21 cellular contexts compared by ENCODE assay signal in genomic region chr6:15391500-15391899, GRCh38.
DNase-seq lines count a peak whose midpoint lies in the region; ATAC-seq and TF ChIP-seq lines count a peak whose summit lies in the region.
"Had no signal": no experiment of that assay in that cellular context is flagged by ENCODE, and none has a peak within 500 bp of the region (broad histone marks: within the 10 kb centered on the region; RNA-seq: fewer than 3 reads in every experiment).

No MANE protein-coding gene starts in this region.

- no peaks in the 10 kb centered on the region for H3K9me3 Mint-ChIP-seq in CD14-positive monocyte
- H3K9me3 Mint-ChIP-seq in activated T-helper 2 cell treated with anti-CD3 and anti-CD28 coated beads, Interferon-gamma antibody, Interleukin-2, Interleukin-4, amounts not matched to agents 10 μg/mL and 5 μg/mL and 100 μg/mL, durations not matched to agents 14 hours and 24 hours and 36 hours, result no peaks in the 10 kb centered on the region
- H3K9me3 Mint-ChIP-seq in nephron, result peaks cover 5% of the 10 kb centered on the region
- H3K9me3 Mint-ChIP-seq: activated naive CD4-positive, alpha-beta T cell treated with anti-CD3 and anti-CD28 coated beads, Interleukin-2, amount 50 U/mL, for 24 hours; dendritic cell treated with granulocyte-macrophage colony-stimulating factor and Interleukin-4, amounts not matched to agents 40 ng/mL and 50 ng/mL, for 4 days had no signal

- peak overlapping the region; percentile 67 for H3K27ac ChIP-seq in BLaER1
- H3K27ac ChIP-seq: breast epithelium, lower lobe of right lung, right atrium auricular region, testis had no signal

- ATAC-seq in GM19023 (IDR thresholded peaks at IDR 0.05; ENCODE audit: unreplicated experiment) (no peak), HG02763 (IDR thresholded peaks at IDR 0.05; ENCODE audit: unreplicated experiment) (no peak)
- ATAC-seq: lower lobe of right lung had no signal

- peaks cover 29 to 54% of the 10 kb centered on the region in 2 donors for H3K36me3 Mint-ChIP-seq in CD14-positive monocyte
- H3K36me3 Mint-ChIP-seq in activated T-helper 2 cell treated with anti-CD3 and anti-CD28 coated beads, Interferon-gamma antibody, Interleukin-2, Interleukin-4, amounts not matched to agents 10 μg/mL and 5 μg/mL and 100 μg/mL, durations not matched to agents 14 hours and 24 hours and 36 hours (ENCODE audit: low read depth), result peaks cover 55% of the 10 kb centered on the region
- peaks cover 18% of the 10 kb centered on the region for H3K36me3 Mint-ChIP-seq in nephron (ENCODE audit: low read depth)

- H3K9ac ChIP-seq in BLaER1, result peak overlapping the region; percentile 56

- H3K4me1 ChIP-seq in BLaER1, result peaks cover 63% of the 10 kb centered on the region

- H3K9me3 ChIP-seq in BLaER1, result peaks cover 22% of the 10 kb centered on the region
- H3K9me3 ChIP-seq: BE2C, breast epithelium, esophagus squamous epithelium, lower lobe of right lung, right atrium auricular region, testis had no signal

- H3K27ac Mint-ChIP-seq in CD14-positive monocyte, result peak overlapping the region in 6 of 7 donors; percentile 3 to 85 (median 74)
- peak overlapping the region; percentile 51 for H3K27ac Mint-ChIP-seq in activated T-helper 2 cell treated with anti-CD3 and anti-CD28 coated beads, Interferon-gamma antibody, Interleukin-2, Interleukin-4, amounts not matched to agents 10 μg/mL and 5 μg/mL and 100 μg/mL, durations not matched to agents 14 hours and 24 hours and 36 hours
- H3K27ac Mint-ChIP-seq in nephron, result peak overlapping the region in 2 of 3 experiments; percentile 62 to 70
- H3K27ac Mint-ChIP-seq: activated naive CD4-positive, alpha-beta T cell treated with anti-CD3 and anti-CD28 coated beads, Interleukin-2, amount 50 U/mL, for 24 hours had no signal

- H3K4me1 Mint-ChIP-seq in CD14-positive monocyte (peaks cover 57% of the 10 kb centered on the region), nephron (peaks cover 59% of the 10 kb centered on the region)
- peaks cover 74% of the 10 kb centered on the region for H3K4me1 Mint-ChIP-seq in activated T-helper 2 cell treated with anti-CD3 and anti-CD28 coated beads, Interferon-gamma antibody, Interleukin-2, Interleukin-4, amounts not matched to agents 10 μg/mL and 5 μg/mL and 100 μg/mL, durations not matched to agents 14 hours and 24 hours and 36 hours (ENCODE audit: low read depth)

- DNase-seq in CD14-positive monocyte (ENCODE audit: low spot score), result no peak
- DNase-seq in activated T-helper 2 cell treated with anti-CD3 and anti-CD28 coated beads, Interferon-gamma antibody, Interleukin-2, Interleukin-4, amounts not matched to agents 10 μg/mL and 5 μg/mL and 100 μg/mL, durations not matched to agents 14 hours and 24 hours and 36 hours (ENCODE audit: low spot score), result no peak
- no peak for DNase-seq in stimulated activated CD4-positive, alpha-beta T cell treated with anti-CD3 and anti-CD28 coated beads, Interleukin-2, amount 100 ng/mL, for 48 hours
- DNase-seq: BE2C, DMS79, esophagus squamous epithelium, head of caudate nucleus, IMR-90, lower lobe of right lung, MV-4-11, NCI-H2081 treated with DMSO at 0.1 percent for 48 hours, NCI-H748 treated with DMSO at 0.1 percent for 48 hours, testis had no signal

- peak overlapping the region; percentile 81 for H3K4me2 ChIP-seq in BLaER1

- H4K20me1 ChIP-seq in BLaER1, result peaks cover 89% of the 10 kb centered on the region

- H3K4me3 ChIP-seq in BLaER1, result no peak overlapping the region
- H3K4me3 ChIP-seq: breast epithelium, esophagus squamous epithelium, lower lobe of right lung, right atrium auricular region, testis had no signal

- TF ChIP-seq CTCF in CD14-positive monocyte (IDR thresholded peaks at IDR 0.05) (no peak), nephron (IDR thresholded peaks at IDR 0.05; ENCODE audit: unreplicated experiment in 3 of 3) (no peak)

- intact Hi-C loops in CD14-positive monocyte (cut with micrococcal nuclease), result no loop called here
- intact Hi-C loops in activated T-helper 2 cell treated with anti-CD3 and anti-CD28 coated beads, Interferon-gamma antibody, Interleukin-2, Interleukin-4, amounts not matched to agents 10 μg/mL and 5 μg/mL and 100 μg/mL, durations not matched to agents 14 hours and 24 hours and 36 hours (cut with micrococcal nuclease), result no loop called here

- H3K36me3 ChIP-seq in BLaER1, result peaks cover 34% of the 10 kb centered on the region
- H3K36me3 ChIP-seq: BE2C, breast epithelium, esophagus squamous epithelium, lower lobe of right lung, right atrium auricular region had no signal

- H3K27me3 ChIP-seq in BLaER1, result no peaks in the 10 kb centered on the region
- H3K27me3 ChIP-seq: BE2C, breast epithelium, esophagus squamous epithelium, right atrium auricular region, testis had no signal

- H3K4me3 Mint-ChIP-seq in CD14-positive monocyte (no peak overlapping the region), nephron (no peak overlapping the region)
- H3K4me3 Mint-ChIP-seq in activated T-helper 2 cell treated with anti-CD3 and anti-CD28 coated beads, Interferon-gamma antibody, Interleukin-2, Interleukin-4, amounts not matched to agents 10 μg/mL and 5 μg/mL and 100 μg/mL, durations not matched to agents 14 hours and 24 hours and 36 hours (ENCODE audit: low read depth), result no peak overlapping the region
- H3K4me3 Mint-ChIP-seq: activated naive CD4-positive, alpha-beta T cell treated with anti-CD3 and anti-CD28 coated beads, Interleukin-2, amount 50 U/mL, for 24 hours; dendritic cell treated with granulocyte-macrophage colony-stimulating factor and Interleukin-4, amounts not matched to agents 40 ng/mL and 50 ng/mL, for 4 days had no signal

- H3K27me3 Mint-ChIP-seq in CD14-positive monocyte (ENCODE audit: low read depth in 3 of 3), result no peaks in the 10 kb centered on the region
- no peaks in the 10 kb centered on the region for H3K27me3 Mint-ChIP-seq in activated T-helper 2 cell treated with anti-CD3 and anti-CD28 coated beads, Interferon-gamma antibody, Interleukin-2, Interleukin-4, amounts not matched to agents 10 μg/mL and 5 μg/mL and 100 μg/mL, durations not matched to agents 14 hours and 24 hours and 36 hours (ENCODE audit: low read depth)
- peaks cover 4% of the 10 kb centered on the region for H3K27me3 Mint-ChIP-seq in nephron (ENCODE audit: low read depth)
- H3K27me3 Mint-ChIP-seq: activated naive CD4-positive, alpha-beta T cell treated with anti-CD3 and anti-CD28 coated beads, Interleukin-2, amount 50 U/mL, for 24 hours; dendritic cell treated with granulocyte-macrophage colony-stimulating factor and Interleukin-4, amounts not matched to agents 40 ng/mL and 50 ng/mL, for 4 days had no signal
